In the genomic region with DNA sequence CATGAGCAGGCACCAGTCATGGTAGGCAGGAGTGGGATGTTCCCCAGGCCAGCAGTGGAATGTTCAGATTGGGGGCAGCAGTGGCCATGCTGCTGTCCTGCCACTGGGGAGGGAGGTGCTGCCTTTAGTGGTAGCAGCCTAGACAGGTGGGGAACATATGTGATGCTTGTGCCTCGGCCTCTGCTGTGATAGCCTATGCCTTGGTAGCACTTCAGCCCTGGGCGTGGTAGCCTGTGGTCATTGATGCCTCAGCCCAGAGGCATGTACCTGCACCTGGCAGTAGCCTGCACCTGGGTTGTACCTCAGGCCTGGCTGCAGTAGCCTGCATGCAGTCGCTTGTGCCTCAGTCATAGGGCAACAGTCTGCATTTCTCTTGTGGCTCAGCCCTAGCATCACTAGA, we compare ENCODE assay signal across 20 cellular contexts. TPM values are rescaled to one million over a fixed set of nuclear protein-coding genes. Genes with fewer than 3 reads are reported as not detected.
"Had no signal": no experiment of that assay in that cellular context is flagged by ENCODE, and none has a peak within 500 bp of the region (broad histone marks: within the 10 kb centered on the region; RNA-seq: fewer than 3 reads in every experiment).

No MANE protein-coding gene starts in this region.

- H3K9me3 ChIP-seq: testis had no signal

- H3K4me1 ChIP-seq: sigmoid colon, testis had no signal

- H3K4me1 Mint-ChIP-seq: natural killer cell; stimulated activated naive B cell treated with anti-CD40 and anti-IgM and Interleukin-4, amounts not matched to agents 10 μg/mL and 1 μg/mL and 100 μg/mL, for 72 hours had no signal

- H3K4me3 Mint-ChIP-seq: natural killer cell; neural crest cell; stimulated activated naive B cell treated with anti-CD40 and anti-IgM and Interleukin-4, amounts not matched to agents 10 μg/mL and 1 μg/mL and 100 μg/mL, for 72 hours; stimulated activated naive CD8-positive, alpha-beta T cell treated with anti-CD3 and anti-CD28 coated beads, Interleukin-15, amount 100 ng/mL, for 72 hours had no signal

- H3K4me3 ChIP-seq: coronary artery, dorsolateral prefrontal cortex, gastrocnemius medialis, heart right ventricle, mucosa of descending colon, sigmoid colon, skin epidermis, testis, tibial nerve had no signal

- DNase-seq: dorsolateral prefrontal cortex; effector CD8-positive, alpha-beta T cell; gastrocnemius medialis; heart right ventricle; hypothalamus; mucosa of descending colon; natural killer cell; sigmoid colon; stimulated activated CD4-positive, alpha-beta T cell treated with anti-CD3 and anti-CD28 coated beads, Interleukin-2, amount 100 ng/mL, for 24 hours; stimulated activated CD4-positive, alpha-beta T cell treated with anti-CD3 and anti-CD28 coated beads, Interleukin-4, amount 100 ng/mL, for 4 hours; stimulated activated naive B cell treated with anti-CD40 and anti-IgM and Interleukin-4, amounts not matched to agents 10 μg/mL and 1 μg/mL and 100 μg/mL, for 72 hours; stimulated activated naive CD8-positive, alpha-beta T cell treated with anti-CD3 and anti-CD28 coated beads, Interleukin-15, amount 100 ng/mL, for 72 hours; testis had no signal

- H3K36me3 ChIP-seq: gastrocnemius medialis, heart right ventricle, sigmoid colon had no signal

- H3K27me3 ChIP-seq: dorsolateral prefrontal cortex, gastrocnemius medialis, heart right ventricle, sigmoid colon, testis, tibial nerve had no signal

- H3K27ac Mint-ChIP-seq: natural killer cell; stimulated activated naive B cell treated with anti-CD40 and anti-IgM and Interleukin-4, amounts not matched to agents 10 μg/mL and 1 μg/mL and 100 μg/mL, for 72 hours; stimulated activated naive CD8-positive, alpha-beta T cell treated with anti-CD3 and anti-CD28 coated beads, Interleukin-15, amount 100 ng/mL, for 72 hours had no signal

- H3K27ac ChIP-seq: coronary artery, dorsolateral prefrontal cortex, gastrocnemius medialis, heart right ventricle, sigmoid colon, skin epidermis, testis, tibial nerve had no signal

- FAIRE-seq: islet of Langerhans had no signal

- ATAC-seq: esophagus mucosa; gastrocnemius medialis; heart right ventricle; left lobe of liver; mucosa of descending colon; natural killer cell; stimulated activated naive B cell treated with anti-CD40 and anti-IgM and Interleukin-4, amounts not matched to agents 10 μg/mL and 1 μg/mL and 100 μg/mL, for 72 hours; stimulated activated naive CD8-positive, alpha-beta T cell treated with anti-CD3 and anti-CD28 coated beads, Interleukin-15, amount 100 ng/mL, for 72 hours had no signal

- H3K27me3 Mint-ChIP-seq: stimulated activated naive CD8-positive, alpha-beta T cell treated with anti-CD3 and anti-CD28 coated beads, Interleukin-15, amount 100 ng/mL, for 72 hours had no signal

RNA-seq across cellular contexts. Expression of gene RFTN2, which starts 7.1 kb away (rescaled TPM):
- total RNA-seq: natural killer cell had no signal
